ENCODE assay signal across 1 cellular context in the genomic region with DNA sequence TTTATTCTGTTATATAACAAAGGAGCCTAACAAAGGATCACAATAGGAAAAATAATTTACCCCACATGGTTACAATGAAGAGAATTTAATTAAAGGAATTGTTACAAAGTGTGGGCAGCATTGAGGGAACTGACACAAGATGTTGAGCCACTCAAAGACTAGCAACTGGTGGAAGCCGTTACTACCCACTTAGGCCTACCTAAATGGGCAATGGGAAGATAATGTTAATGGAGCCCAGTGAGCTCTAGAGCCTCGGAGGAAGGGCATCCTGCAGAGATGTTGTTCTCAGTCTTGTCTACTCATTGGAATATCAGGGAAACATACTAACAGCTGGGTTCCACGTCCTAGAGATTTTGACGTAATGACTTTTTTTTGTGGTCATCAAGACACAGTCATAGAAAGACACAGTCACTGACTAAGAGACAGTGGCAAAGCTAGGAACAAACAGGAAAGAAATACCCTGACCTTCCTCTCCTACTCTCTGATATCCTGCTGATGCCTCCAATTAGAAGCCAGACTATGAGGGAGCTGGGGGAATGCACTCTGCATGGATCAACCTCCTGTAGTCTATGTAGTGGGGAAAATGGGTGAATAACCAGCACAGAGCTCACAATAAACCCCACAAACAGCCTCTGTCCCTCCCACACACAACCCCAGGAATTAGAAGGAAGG.
TF ChIP-seq lines count a peak whose summit lies in the region.

No MANE protein-coding gene starts in this region.

TF ChIP-seq in H1, 55 proteins besides CTCF, POLR2A, EP300 and RAD21 (continued from another document):
- TF ChIP-seq, protein P1, sequence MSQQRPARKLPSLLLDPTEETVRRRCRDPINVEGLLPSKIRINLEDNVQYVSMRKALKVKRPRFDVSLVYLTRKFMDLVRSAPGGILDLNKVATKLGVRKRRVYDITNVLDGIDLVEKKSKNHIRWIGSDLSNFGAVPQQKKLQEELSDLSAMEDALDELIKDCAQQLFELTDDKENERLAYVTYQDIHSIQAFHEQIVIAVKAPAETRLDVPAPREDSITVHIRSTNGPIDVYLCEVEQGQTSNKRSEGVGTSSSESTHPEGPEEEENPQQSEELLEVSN (IDR thresholded peaks at IDR 0.05) = no peak
- TF ChIP-seq, protein P2, sequence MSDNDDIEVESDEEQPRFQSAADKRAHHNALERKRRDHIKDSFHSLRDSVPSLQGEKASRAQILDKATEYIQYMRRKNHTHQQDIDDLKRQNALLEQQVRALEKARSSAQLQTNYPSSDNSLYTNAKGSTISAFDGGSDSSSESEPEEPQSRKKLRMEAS (IDR thresholded peaks at IDR 0.05) = no peak
